Comparison of ENCODE assay signal across 10 cellular contexts in genomic region chr3:150286390-150287147, GRCh38.
DNase-seq lines count a peak whose midpoint lies in the region; ATAC-seq and TF ChIP-seq lines count a peak whose summit lies in the region.
"Had no signal": no experiment of that assay in that cellular context is flagged by ENCODE, and none has a peak within 500 bp of the region (broad histone marks: within the 10 kb centered on the region; RNA-seq: fewer than 3 reads in every experiment).

No MANE protein-coding gene starts in this region.

- no TSS peak for BruUV-seq in OCI-LY7 (replicated peaks; lab: Mats Ljungman, UMichigan)

- 0 out of 2 replicates have a peak, but pooled peaks cover 3% of the 10 kb centered on the region for H3K9me3 ChIP-seq in OCI-LY7 (ENCODE audit: low read length)
- no peaks in the 10 kb centered on the region for H3K9me3 ChIP-seq in mucosa of stomach (ENCODE audit: control insufficient read depth, low read length)

- H3K27me3 ChIP-seq in mucosa of stomach (ENCODE audit: control insufficient read depth, insufficient read depth, low read length) = no peaks in the 10 kb centered on the region
- H3K27me3 ChIP-seq: BLaER1 had no signal

- CTCF ChIA-PET in OCI-LY7 (lab: Charles Lee; ENCODE audit: unreplicated experiment) = no interaction called here

- TF ChIP-seq CTCF in OCI-LY7 (conservative IDR thresholded peaks at IDR 0.05; ENCODE audit: low read length) = peak; percentile 75
- peak; percentile 21 for TF ChIP-seq CTCF in coronary artery (IDR thresholded peaks at IDR 0.05)

- H3K79me2 ChIP-seq in OCI-LY7 (ENCODE audit: insufficient read depth, low read depth, low read length) = no peaks in the 10 kb centered on the region

- H3K36me3 ChIP-seq in OCI-LY7 (ENCODE audit: insufficient read depth, low read length) (no peaks in the 10 kb centered on the region), mucosa of stomach (ENCODE audit: control insufficient read depth, insufficient read depth, low read length) (no peaks in the 10 kb centered on the region)
- H3K36me3 ChIP-seq: BLaER1 had no signal

- H3K4me3 ChIP-seq in OCI-LY7 (ENCODE audit: low read depth, low read length, poor library complexity, severe bottlenecking) (no peak overlapping the region), coronary artery (no peak overlapping the region), mucosa of stomach (ENCODE audit: low read length) (no peak overlapping the region)
- H3K4me3 ChIP-seq: BLaER1 had no signal

- peak overlapping the region; percentile 48 for H3K9ac ChIP-seq in mucosa of stomach (ENCODE audit: low read length)
- H3K9ac ChIP-seq: BLaER1 had no signal

- intact Hi-C loops in OCI-LY7 (cut with micrococcal nuclease; ENCODE audit: unreplicated experiment) = loop anchor here (1.0 kb wide), 1 partner anchor 209 kb away; no protein-coding TSS in a partner anchor

- H3K4me1 ChIP-seq in OCI-LY7 (ENCODE audit: insufficient read depth, low read length, poor library complexity, severe bottlenecking) = no peaks in the 10 kb centered on the region
- peaks cover 5% of the 10 kb centered on the region for H3K4me1 ChIP-seq in mucosa of stomach (ENCODE audit: control insufficient read depth, insufficient read depth, low read length)
- H3K4me1 ChIP-seq: BLaER1 had no signal

- no peak overlapping the region for H2AFZ ChIP-seq in OCI-LY7 (ENCODE audit: low read length)

- no peaks in the 10 kb centered on the region for H4K20me1 ChIP-seq in OCI-LY7 (ENCODE audit: insufficient read depth, low read length)
- H4K20me1 ChIP-seq: BLaER1 had no signal

- no peaks in the 10 kb centered on the region for H3K9me2 ChIP-seq in OCI-LY7 (ENCODE audit: insufficient read depth, low read length)

- DNase-seq in DMS79 treated with DMSO at 0.1 percent for 48 hours (lab: John Stamatoyannopoulos, UW) (peak; percentile 3), DMS79 (lab: John Stamatoyannopoulos, UW) (no peak), HS-5 (ENCODE audit: low read depth) (peak; percentile 16), OCI-LY7 (ENCODE audit: low spot score) (peak; percentile 59), coronary artery (ENCODE audit: low spot score) (no peak), NCI-H187 treated with DMSO at 0.1 percent for 48 hours (lab: John Stamatoyannopoulos, UW) (no peak)
- DNase-seq: activated naive CD8-positive, alpha-beta T cell treated with anti-CD3 and anti-CD28 coated beads, Interleukin-2, amount 10 ng/mL, durations not matched to agents 7 days and 5 days had no signal

- no peak overlapping the region for H3K4me2 ChIP-seq in OCI-LY7 (ENCODE audit: low read length)
- H3K4me2 ChIP-seq: BLaER1 had no signal

- H3K27ac ChIP-seq in OCI-LY7 (ENCODE audit: low read depth, low read length, poor library complexity, severe bottlenecking) (no peak overlapping the region), coronary artery (no peak overlapping the region)
- H3K27ac ChIP-seq: BLaER1 had no signal

- ATAC-seq in GM19463 (IDR thresholded peaks at IDR 0.05; ENCODE audit: unreplicated experiment) = peak; percentile 83

- POLR2A ChIA-PET in OCI-LY7 (lab: Charles Lee) = no interaction called here

Comparison
In these comparisons a context has a peak if more than half of its experiments do, and no peak if none do; other contexts are left out.
1. DNase-seq: peak in DMS79 treated with DMSO at 0.1 percent for 48 hours (single experiment), HS-5 (single experiment) and OCI-LY7 (single experiment); none in DMS79 (single experiment), coronary artery (single experiment) and NCI-H187 treated with DMSO at 0.1 percent for 48 hours (single experiment).